In genomic region chr13:46551410-46552301, GRCh38 we compare ENCODE assay signal across 8 cellular contexts. TPM values are rescaled to one million over a fixed set of nuclear protein-coding genes. Genes with fewer than 3 reads are reported as not detected.
DNase-seq lines count a peak whose midpoint lies in the region; ATAC-seq and TF ChIP-seq lines count a peak whose summit lies in the region.

No MANE protein-coding gene starts in this region.

- CTCF ChIA-PET in CD8-positive, alpha-beta T cell (lab: Charles Lee), result interaction anchor here (0.6 to 5.6 kb wide), 61 partner anchors 8 to 1444 kb away, joined by 3 to 94 read pairs (median 5); no protein-coding TSS in a partner anchor

- peak overlapping the region; percentile 93 for H3K4me3 Mint-ChIP-seq in CD8-positive, alpha-beta T cell
- H3K4me3 Mint-ChIP-seq in activated T-cell treated with anti-CD3 and anti-CD28 coated beads, Interleukin-2, amount 50 U/mL, for 72 hours, result peak overlapping the region; percentile 93 to 99
- peak overlapping the region; percentile 96 for H3K4me3 Mint-ChIP-seq in natural killer cell treated with Interleukin-12 subunit alpha and Interleukin-12 subunit beta and Interleukin-15 and Interleukin-18, amount 100 ng/mL, for 72 hours

- H3K4me2 ChIP-seq in OCI-LY1 (ENCODE audit: low read length), result peak overlapping the region; percentile 86

- peaks cover 3% of the 10 kb centered on the region for H3K27me3 Mint-ChIP-seq in CD8-positive, alpha-beta T cell (ENCODE audit: low read depth)
- H3K27me3 Mint-ChIP-seq in activated T-cell treated with anti-CD3 and anti-CD28 coated beads, Interleukin-2, amount 50 U/mL, for 72 hours (ENCODE audit: low read depth), result no peaks in the 10 kb centered on the region
- H3K27me3 Mint-ChIP-seq in natural killer cell treated with Interleukin-12 subunit alpha and Interleukin-12 subunit beta and Interleukin-15 and Interleukin-18, amount 100 ng/mL, for 72 hours, result peaks cover 0 to 2% of the 10 kb centered on the region in 2 donors

- H3K27ac Mint-ChIP-seq in CD8-positive, alpha-beta T cell, result no peak overlapping the region
- H3K27ac Mint-ChIP-seq in activated T-cell treated with anti-CD3 and anti-CD28 coated beads, Interleukin-2, amount 50 U/mL, for 72 hours, result no peak overlapping the region
- H3K27ac Mint-ChIP-seq in natural killer cell treated with Interleukin-12 subunit alpha and Interleukin-12 subunit beta and Interleukin-15 and Interleukin-18, amount 100 ng/mL, for 72 hours, result no peak overlapping the region

- H4K20me1 ChIP-seq in OCI-LY1 (ENCODE audit: insufficient read depth, low read length), result no peaks in the 10 kb centered on the region

- no peaks in the 10 kb centered on the region for H3K27me3 ChIP-seq in CD8-positive, alpha-beta T cell (ENCODE audit: insufficient read depth, low read length)
- no peaks in the 10 kb centered on the region for H3K27me3 ChIP-seq in OCI-LY1 (ENCODE audit: insufficient read depth, low read length)

- H3K9me3 Mint-ChIP-seq in CD8-positive, alpha-beta T cell, result no peaks in the 10 kb centered on the region
- no peaks in the 10 kb centered on the region for H3K9me3 Mint-ChIP-seq in activated T-cell treated with anti-CD3 and anti-CD28 coated beads, Interleukin-2, amount 50 U/mL, for 72 hours
- no peaks in the 10 kb centered on the region for H3K9me3 Mint-ChIP-seq in natural killer cell treated with Interleukin-12 subunit alpha and Interleukin-12 subunit beta and Interleukin-15 and Interleukin-18, amount 100 ng/mL, for 72 hours

- peaks cover 28% of the 10 kb centered on the region for H3K4me1 ChIP-seq in CD8-positive, alpha-beta T cell (ENCODE audit: insufficient read depth, low read length)
- H3K4me1 ChIP-seq in OCI-LY1 (ENCODE audit: insufficient read depth, low read length, severe bottlenecking), result peaks cover 35% of the 10 kb centered on the region

- POLR2A ChIA-PET in CD8-positive, alpha-beta T cell (lab: Charles Lee), result interaction anchor here (0.8 to 1.3 kb wide), 5 partner anchors 58 to 244 kb away, joined by 3 to 4 read pairs (median 3); no protein-coding TSS in a partner anchor

- ATAC-seq in CD8-positive, alpha-beta T cell, result no peak
- no peak for ATAC-seq in activated T-cell treated with anti-CD3 and anti-CD28 coated beads, Interleukin-2, amount 50 U/mL, for 72 hours (replicated peaks in 1 of 2)
- no peak for ATAC-seq in natural killer cell treated with Interleukin-12 subunit alpha and Interleukin-12 subunit beta and Interleukin-15 and Interleukin-18, amount 100 ng/mL, for 72 hours
- ATAC-seq in HG03280 (IDR thresholded peaks at IDR 0.05; ENCODE audit: unreplicated experiment), result no peak

- H2AFZ ChIP-seq in OCI-LY1 (ENCODE audit: low read length), result no peak overlapping the region

- H3K36me3 ChIP-seq in CD8-positive, alpha-beta T cell (ENCODE audit: insufficient read depth, low read length), result no peaks in the 10 kb centered on the region
- no peaks in the 10 kb centered on the region for H3K36me3 ChIP-seq in OCI-LY1 (ENCODE audit: insufficient read depth, low read length)

- H3K9ac ChIP-seq in OCI-LY1 (ENCODE audit: low read length), result peak overlapping the region; percentile 72

- peaks cover 6% of the 10 kb centered on the region for H3K36me3 Mint-ChIP-seq in CD8-positive, alpha-beta T cell
- peaks cover 0 to 2% of the 10 kb centered on the region in 2 donors for H3K36me3 Mint-ChIP-seq in activated T-cell treated with anti-CD3 and anti-CD28 coated beads, Interleukin-2, amount 50 U/mL, for 72 hours (ENCODE audit: insufficient read depth in 2 of 2)
- H3K36me3 Mint-ChIP-seq in natural killer cell treated with Interleukin-12 subunit alpha and Interleukin-12 subunit beta and Interleukin-15 and Interleukin-18, amount 100 ng/mL, for 72 hours, result no peaks in the 10 kb centered on the region

- H3K27ac ChIP-seq in CD8-positive, alpha-beta T cell (ENCODE audit: low read depth, low read length), result no peak overlapping the region
- H3K27ac ChIP-seq in OCI-LY1 (ENCODE audit: low read depth, low read length, poor library complexity, severe bottlenecking), result no peak overlapping the region

- H3K9me3 ChIP-seq in CD8-positive, alpha-beta T cell (ENCODE audit: low read length), result no peaks in the 10 kb centered on the region
- H3K9me3 ChIP-seq in OCI-LY1 (ENCODE audit: low read length), result no peaks in the 10 kb centered on the region

- H3F3A ChIP-seq in OCI-LY1 (ENCODE audit: insufficient read depth, low read length), result peaks cover 8% of the 10 kb centered on the region; the same call in 1 of the 2 replicates

- peak overlapping the region; percentile 74 for H3K4me3 ChIP-seq in CD8-positive, alpha-beta T cell (ENCODE audit: low read depth, low read length)
- H3K4me3 ChIP-seq in OCI-LY1 (ENCODE audit: low read depth, low read length, poor library complexity, severe bottlenecking), result peak overlapping the region; percentile 83

- TF ChIP-seq CTCF in CD8-positive, alpha-beta T cell (IDR thresholded peaks at IDR 0.05), result peak; percentile 90
- TF ChIP-seq CTCF in OCI-LY1 (IDR thresholded peaks at IDR 0.05; ENCODE audit: low read length), result peak; percentile 94

- H3K4me1 Mint-ChIP-seq in CD8-positive, alpha-beta T cell (ENCODE audit: low read depth), result peaks cover 40% of the 10 kb centered on the region
- H3K4me1 Mint-ChIP-seq in activated T-cell treated with anti-CD3 and anti-CD28 coated beads, Interleukin-2, amount 50 U/mL, for 72 hours (ENCODE audit: low read depth), result peaks cover 41% of the 10 kb centered on the region
- peaks cover 33 to 34% of the 10 kb centered on the region in 2 donors for H3K4me1 Mint-ChIP-seq in natural killer cell treated with Interleukin-12 subunit alpha and Interleukin-12 subunit beta and Interleukin-15 and Interleukin-18, amount 100 ng/mL, for 72 hours (ENCODE audit: low read depth in 2 of 2)

- peak; percentile 22 to 72 (median 55) for DNase-seq in CD8-positive, alpha-beta T cell
- DNase-seq in HUDEP-2 (lab: John Stamatoyannopoulos, UW; ENCODE audit: unreplicated experiment in 76 of 76) (peak in 62 of 76 experiments; percentile 1 to 72 (median 45)), fibroblast of peridontal ligament (ENCODE audit: extremely low read depth) (peak; percentile 67)
- DNase-seq in activated T-cell treated with anti-CD3 and anti-CD28 coated beads, Interleukin-2, amount 50 U/mL, for 72 hours, result peak; percentile 67 to 69
- peak; percentile 72 for DNase-seq in natural killer cell treated with Interleukin-12 subunit alpha and Interleukin-12 subunit beta and Interleukin-15 and Interleukin-18, amount 100 ng/mL, for 72 hours (ENCODE audit: low spot score)
- peak; percentile 51 for DNase-seq in stimulated activated naive CD4-positive, alpha-beta T cell treated with Interleukin-2 at 50 U/mL for 16 hours (lab: John Stamatoyannopoulos, UW)

- no peaks in the 10 kb centered on the region for H3K9me2 ChIP-seq in OCI-LY1 (ENCODE audit: low read depth, low read length)

- intact Hi-C loops in CD8-positive, alpha-beta T cell (cut with DNase I, micrococcal nuclease), result loop anchor here (1.0 to 10.0 kb wide), 14 partner anchors 58 to 1637 kb away; partner anchors contain the start of genes LCP1 (in 2 of the 2), ESD (in 1 of the 2), GTF2F2 (in 1 of the 2) and NUDT15 (in 1 of the 2)

- no peaks in the 10 kb centered on the region for H3K79me2 ChIP-seq in OCI-LY1 (ENCODE audit: insufficient read depth, low read length)

RNA-seq across cellular contexts. Expression of gene LRCH1, which starts 1.3 kb away (rescaled TPM):
- total RNA-seq in CD8-positive, alpha-beta T cell, result 10 to 100 TPM; 10.8 to 13.7 TPM
- 10 to 100 TPM; 18.4 to 21.5 TPM for total RNA-seq in activated T-cell treated with anti-CD3 and anti-CD28 coated beads, Interleukin-2, amount 50 U/mL, for 72 hours
- 10 to 100 TPM; 24.9 to 26.0 TPM for total RNA-seq in natural killer cell treated with Interleukin-12 subunit alpha and Interleukin-12 subunit beta and Interleukin-15 and Interleukin-18, amount 100 ng/mL, for 72 hours
